Comparison of ENCODE assay signal across 13 cellular contexts in the genomic region with DNA sequence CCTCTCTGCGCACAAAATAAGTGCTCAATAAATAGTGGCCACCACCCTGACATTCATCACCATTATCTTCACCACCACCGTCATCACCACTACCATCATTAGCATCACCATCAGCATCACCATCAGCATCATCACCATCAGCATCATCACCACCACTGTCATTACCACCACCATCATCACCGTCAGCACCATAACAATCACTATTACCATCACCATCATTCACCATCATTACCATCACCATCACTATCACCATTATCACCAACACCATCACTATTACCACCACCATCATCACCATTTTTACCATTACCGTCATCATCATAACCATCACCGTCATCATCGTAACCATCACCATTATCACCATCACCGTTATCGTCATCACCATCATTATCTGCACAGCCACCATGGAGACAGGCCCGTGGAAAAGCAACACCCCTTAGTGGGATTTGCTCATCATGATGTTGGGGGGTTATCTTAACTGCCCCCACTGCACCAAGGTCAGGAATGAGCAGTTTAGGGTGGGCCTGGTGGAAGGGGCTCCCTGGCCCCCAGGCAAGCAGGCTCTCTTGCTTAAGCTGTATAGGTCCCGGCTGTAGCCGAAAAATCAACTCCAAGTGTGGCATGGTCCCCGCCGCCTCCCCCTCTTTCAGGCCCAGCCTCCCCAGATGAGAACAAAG. TPM values are rescaled to one million over a fixed set of nuclear protein-coding genes. Genes with fewer than 3 reads are reported as not detected.
A peak's percentile ranks its signal among the peaks of the same experiment; 100 is the strongest.
DNase-seq lines count a peak whose midpoint lies in the region; ATAC-seq, FAIRE-seq and TF ChIP-seq lines count a peak whose summit lies in the region.
"Had no signal": no experiment of that assay in that cellular context is flagged by ENCODE, and none has a peak within 500 bp of the region (broad histone marks: within the 10 kb centered on the region; RNA-seq: fewer than 3 reads in every experiment).

No MANE protein-coding gene starts in this region.

- WGBS in K562 (ENCODE audit: insufficient coverage, low coverage, missing lambda C conversion rate) = 74% methylated on average over 13 of the region's 13 CpGs

- H3K27me3 ChIP-seq in CD8-positive, alpha-beta memory T cell (ENCODE audit: insufficient read depth, low read length, poor library complexity, severe bottlenecking) = no peaks in the 10 kb centered on the region
- H3K27me3 ChIP-seq in Karpas-422 (ENCODE audit: low read length) (no peaks in the 10 kb centered on the region), K562 (ENCODE audit: control insufficient read depth in 2 of 2, insufficient read depth in 2 of 2, low read length in 2 of 2) (no peaks in the 10 kb centered on the region), neuron (ENCODE audit: insufficient read depth, low read length) (no peaks in the 10 kb centered on the region)
- H3K27me3 ChIP-seq: adrenal gland had no signal

- H4K20me1 ChIP-seq in Karpas-422 (ENCODE audit: insufficient read depth, low read depth, low read length) = no peaks in the 10 kb centered on the region
- no peaks in the 10 kb centered on the region; the same call in 1 of the 2 replicates for H4K20me1 ChIP-seq in K562 (replicated peaks; ENCODE audit: control insufficient read depth, insufficient read depth, low read length)

- in situ Hi-C loops in K562 (cut with MboI) = no loop called here

- peaks cover 96% of the 10 kb centered on the region for H3K4me1 ChIP-seq in CD8-positive, alpha-beta memory T cell (ENCODE audit: insufficient read depth, low read length)
- H3K4me1 ChIP-seq in Karpas-422 (ENCODE audit: low read length) (peaks cover 99% of the 10 kb centered on the region), K562 (replicated peaks in 1 of 2; ENCODE audit: control insufficient read depth in 2 of 2, insufficient read depth in 2 of 2, low read length in 2 of 2) (peaks cover 0 to 17% of the 10 kb centered on the region in 2 experiments; a peak in 2 of 5 replicates), neuron (ENCODE audit: insufficient read depth, low read length) (peaks cover 20% of the 10 kb centered on the region)

- H3K36me3 Mint-ChIP-seq in CD8-positive, alpha-beta memory T cell = peaks cover 20 to 93% (median 29%) of the 10 kb centered on the region in 3 donors

- H3K27ac ChIP-seq in CD8-positive, alpha-beta memory T cell (ENCODE audit: low read depth, low read length) = peak overlapping the region; percentile 81
- peak overlapping the region; percentile 97 for H3K27ac ChIP-seq in Karpas-422 (ENCODE audit: low read length)
- no peak overlapping the region for H3K27ac ChIP-seq in K562 (ENCODE audit: extremely low read depth, low read depth, low read length)

- intact Hi-C loops in K562 (cut with micrococcal nuclease) = no loop called here

- no peak for TF ChIP-seq CTCF in K562 (IDR thresholded peaks at IDR 0.05 in 2 of 3, conservative IDR thresholded peaks at IDR 0.05 in 1 of 3; ENCODE audit: insufficient read depth in 2 of 3, low read depth in 1 of 3, low read length in 3 of 3)

- H3K27me3 Mint-ChIP-seq in CD8-positive, alpha-beta memory T cell = peaks cover 0 to 3% of the 10 kb centered on the region in 2 donors

- H3K9me3 Mint-ChIP-seq in CD8-positive, alpha-beta memory T cell = no peaks in the 10 kb centered on the region

- no peak for FAIRE-seq in K562 (lab: Jason Lieb, UNC)
- FAIRE-seq: endothelial cell of umbilical vein had no signal

- H3K4me1 Mint-ChIP-seq in CD8-positive, alpha-beta memory T cell = peaks cover 92 to 100% (median 97%) of the 10 kb centered on the region in 3 donors

- no peak overlapping the region for H3K4me3 ChIP-seq in CD8-positive, alpha-beta memory T cell (ENCODE audit: low read length)
- no peak overlapping the region for H3K4me3 ChIP-seq in Karpas-422 (ENCODE audit: low read length)
- no peak overlapping the region for H3K4me3 ChIP-seq in K562
- no peak overlapping the region for H3K4me3 ChIP-seq in neuron (ENCODE audit: low read length)
- H3K4me3 ChIP-seq: adrenal gland, smooth muscle cell had no signal

- H3K9me3 ChIP-seq in CD8-positive, alpha-beta memory T cell (ENCODE audit: low read length) = no peaks in the 10 kb centered on the region
- H3K9me3 ChIP-seq in Karpas-422 (ENCODE audit: low read length) (no peaks in the 10 kb centered on the region), K562 (replicated peaks; ENCODE audit: control insufficient read depth, insufficient read depth, low read depth, low read length) (no peaks in the 10 kb centered on the region), neuron (ENCODE audit: low read length) (no peaks in the 10 kb centered on the region)
- H3K9me3 ChIP-seq: adrenal gland had no signal

- no peak for TF ChIP-seq EP300 in K562 (IDR thresholded peaks at IDR 0.05; ENCODE audit: low read length)

- ATAC-seq in K562 = no peak
- no peak for ATAC-seq in GM18870 (IDR thresholded peaks at IDR 0.05; ENCODE audit: unreplicated experiment)

- CTCF ChIA-PET in CD8-positive, alpha-beta memory T cell (lab: Charles Lee) = interaction anchor here (0.9 to 15.5 kb wide), 4 partner anchors 13 to 538 kb away, joined by 3 to 245 read pairs (median 4); a partner anchor contains a TSS
- CTCF ChIA-PET in K562 (lab: Yijun Ruan, JAX; ENCODE audit: low intra/inter-chr PET ratio) = interaction anchor here (0.6 kb wide), 1 partner anchor 1429 kb away, joined by 3 read pairs; no protein-coding TSS in a partner anchor

- H3K4me3 Mint-ChIP-seq in CD8-positive, alpha-beta memory T cell = peak overlapping the region; percentile 9 to 87 (median 31)

- no peak for TF ChIP-seq POLR2A in K562 (conservative IDR thresholded peaks at IDR 0.05)

- H3K4me2 ChIP-seq in Karpas-422 (ENCODE audit: low read depth, low read length, poor library complexity, severe bottlenecking) (no peak overlapping the region), K562 (ENCODE audit: insufficient read depth, low read length) (no peak overlapping the region)
- H3K4me2 ChIP-seq: smooth muscle cell had no signal

- POLR2A ChIA-PET in CD8-positive, alpha-beta memory T cell (lab: Charles Lee) = interaction anchor here (0.9 to 14.5 kb wide), 2 partner anchors 17 to 26 kb away, joined by 3 to 341 read pairs; a partner anchor contains a TSS
- POLR2A ChIA-PET in K562 (lab: Yijun Ruan, JAX) = interaction anchor here (0.6 to 0.7 kb wide), 2 partner anchors 12 to 17 kb away, joined by 4 to 5 read pairs; no protein-coding TSS in a partner anchor

- H3K79me2 ChIP-seq in Karpas-422 (ENCODE audit: low read length) (peaks cover 41% of the 10 kb centered on the region), K562 (ENCODE audit: control insufficient read depth, insufficient read depth, low read length) (no peaks in the 10 kb centered on the region)

- H3K9me1 ChIP-seq in K562 (ENCODE audit: control insufficient read depth, insufficient read depth, low read length) = no peaks in the 10 kb centered on the region

- 0 out of 2 replicates have a peak overlapping the region, but pooled peaks have one; percentile 9 for H3K9ac ChIP-seq in Karpas-422 (ENCODE audit: low read length)
- H3K9ac ChIP-seq in K562 (ENCODE audit: insufficient read depth in 1 of 2, low read depth in 2 of 2, low read length in 2 of 2) = no peak overlapping the region

- no TSS peak for BruUV-seq in K562 (replicated peaks; lab: Mats Ljungman, UMichigan)

- no peaks in the 10 kb centered on the region for H3K9me2 ChIP-seq in Karpas-422 (replicated peaks; ENCODE audit: insufficient read depth, low read length)

- peak overlapping the region; percentile 81 to 97 (median 93) for H3K27ac Mint-ChIP-seq in CD8-positive, alpha-beta memory T cell

- TF ChIP-seq RAD21 in K562 (CRISPR knock-in tag; conservative IDR thresholded peaks at IDR 0.05 in 1 of 2, IDR thresholded peaks at IDR 0.05 in 1 of 2) = no peak

- peak in 3 of 5 donors; percentile 40 to 80 (median 67) for DNase-seq in CD8-positive, alpha-beta memory T cell
- no peak for DNase-seq in Karpas-422
- DNase-seq in K562 (ENCODE audit: extremely low read depth in 1 of 4, low spot score in 3 of 4) = no peak
- no peak for DNase-seq in activated CD4-positive, CD25-positive, alpha-beta regulatory T cell (lab: John Stamatoyannopoulos, UW)
- no peak for DNase-seq in NCI-H1092 (lab: John Stamatoyannopoulos, UW)
- no peak for DNase-seq in HT-29 (ENCODE audit: low spot score)
- DNase-seq: NCI-H2081, OCI-M1 had no signal

- peaks cover 49% of the 10 kb centered on the region for H3K36me3 ChIP-seq in CD8-positive, alpha-beta memory T cell (ENCODE audit: insufficient read depth, low read length)
- H3K36me3 ChIP-seq in Karpas-422 (ENCODE audit: insufficient read depth, low read length) (peaks cover 44% of the 10 kb centered on the region), K562 (ENCODE audit: control insufficient read depth, insufficient read depth, low read length) (no peaks in the 10 kb centered on the region), neuron (ENCODE audit: insufficient read depth, low read length) (peaks cover 4% of the 10 kb centered on the region)

- no peak overlapping the region for H2AFZ ChIP-seq in Karpas-422 (ENCODE audit: low read length)
- H2AFZ ChIP-seq in K562 (ENCODE audit: low read depth, low read length) = no peak overlapping the region
- H2AFZ ChIP-seq in neuron (ENCODE audit: low read depth, low read length) = peak overlapping the region; percentile 42

RNA-seq across cellular contexts. Expression of a gene that starts 18.1 kb away (rescaled TPM):
- 100 to 1,000 TPM; 126 TPM for total RNA-seq in CD8-positive, alpha-beta memory T cell
- polyA plus RNA-seq in CD8-positive, alpha-beta memory T cell = 45.6 TPM
- total RNA-seq in Karpas-422 (2014; rRNA removed; shearing (Covaris generic); ENCODE audit: low replicate concordance) = 77.9 and 122 TPM in 2 replicates
- total RNA-seq in K562 (2011; cell fraction: chromatin; rRNA removed; ENCODE audit: low replicate concordance) = 30.2 and 45.5 TPM in 2 replicates
- total RNA-seq in K562 (2011; cell fraction: nucleolus; rRNA removed) = 25.4 and 26.7 TPM in 2 replicates
- total RNA-seq in K562 (2011; cell fraction: nucleoplasm; rRNA removed) = 26.6 and 27.0 TPM in 2 replicates
- total RNA-seq in K562 (2014; rRNA removed) (5.3 and 8.1 TPM in 2 replicates), K562 (2014; rRNA removed; fragmentation: Illumina TruSeq; extraction: Trizol) (3.7 and 3.9 TPM in 2 replicates), K562 (2015; rRNA removed; fragmentation: Illumina TruSeq; extraction: Trizol) (2.6 and 2.7 TPM in 2 replicates), K562 (2021) (16.9 and 20.5 TPM in 2 replicates)
- polyA plus RNA-seq in K562 (2011; rRNA removed) (1.4 and 3.4 TPM in 2 replicates), K562 (2014; fragmentation: Illumina TruSeq; extraction: Trizol) (11.1 and 14.0 TPM in 2 replicates), K562 (2014; fragmentation: Nextera tagmentation; extraction: Ambion mirVana) (under 1 TPM; 0.29 to 0.37 TPM), K562 (2014; rRNA removed) (6.5 and 6.7 TPM in 2 replicates)
- 2.0 and 2.3 TPM in 2 replicates for polyA plus RNA-seq in K562 (2011; cell fraction: cytosol; rRNA removed)
- polyA plus RNA-seq in K562 (2011; cell fraction: nucleus; rRNA removed) = 8.0 and 8.2 TPM in 2 replicates
- 5.2 and 92.5 TPM in 2 replicates for polyA plus RNA-seq in K562 (2012)
- polyA minus RNA-seq in K562 (2011; rRNA and poly(A)+ RNA removed) = 3.1 and 3.8 TPM in 2 replicates
- 1.9 and 4.6 TPM in 2 replicates for polyA minus RNA-seq in K562 (2011; cell fraction: cytosol; rRNA and poly(A)+ RNA removed)
- 6.1 and 8.6 TPM in 2 replicates for polyA minus RNA-seq in K562 (2011; cell fraction: nucleus; rRNA and poly(A)+ RNA removed)
- 6.1 and 7.8 TPM in 2 replicates for total RNA-seq in HT-29 (2014; rRNA removed; shearing (Covaris generic))

RNA-seq across cellular contexts. Expression of a gene that starts 40.0 kb away (rescaled TPM):
- total RNA-seq in CD8-positive, alpha-beta memory T cell = not detected
- polyA plus RNA-seq in CD8-positive, alpha-beta memory T cell = not detected
- not detected in 2 replicates for total RNA-seq in Karpas-422 (2014; rRNA removed; shearing (Covaris generic); ENCODE audit: low replicate concordance)
- total RNA-seq in K562 (2011; cell fraction: chromatin; rRNA removed; ENCODE audit: low replicate concordance) = not detected in 2 replicates
- not detected in 2 replicates for total RNA-seq in K562 (2011; cell fraction: nucleolus; rRNA removed)
- total RNA-seq in K562 (2011; cell fraction: nucleoplasm; rRNA removed) = not detected in 2 replicates
- total RNA-seq in K562 (2014; rRNA removed) = not detected in 2 replicates
- not detected in 2 replicates for total RNA-seq in K562 (2014; rRNA removed; fragmentation: Illumina TruSeq; extraction: Trizol)
- not detected in 2 replicates for total RNA-seq in K562 (2015; rRNA removed; fragmentation: Illumina TruSeq; extraction: Trizol)
- 0.98 and 1.5 TPM in 2 replicates for total RNA-seq in K562 (2021)
- polyA plus RNA-seq in K562 (2011; rRNA removed) = not detected in 2 replicates
- not detected in 2 replicates for polyA plus RNA-seq in K562 (2011; cell fraction: cytosol; rRNA removed)
- polyA plus RNA-seq in K562 (2011; cell fraction: nucleus; rRNA removed) = not detected in 2 replicates
- polyA plus RNA-seq in K562 (2012) = not detected in 2 replicates
- not detected in 2 replicates for polyA plus RNA-seq in K562 (2014; fragmentation: Illumina TruSeq; extraction: Trizol)
- polyA plus RNA-seq in K562 (2014; fragmentation: Nextera tagmentation; extraction: Ambion mirVana) = not detected
- not detected in 2 replicates for polyA plus RNA-seq in K562 (2014; rRNA removed)
- polyA minus RNA-seq in K562 (2011; rRNA and poly(A)+ RNA removed) = not detected in 2 replicates
- 2.5 TPM in 1 of 2 replicates, not detected in the other for polyA minus RNA-seq in K562 (2011; cell fraction: cytosol; rRNA and poly(A)+ RNA removed)
- polyA minus RNA-seq in K562 (2011; cell fraction: nucleus; rRNA and poly(A)+ RNA removed) = not detected in 2 replicates
- total RNA-seq in HT-29 (2014; rRNA removed; shearing (Covaris generic)) = not detected in 2 replicates
- total RNA-seq: endothelial cell of umbilical vein, smooth muscle cell had no signal
- polyA plus RNA-seq: endothelial cell of umbilical vein, smooth muscle cell had no signal

RNA-seq across cellular contexts. Expression of a gene that starts 46.8 kb away (rescaled TPM):
- total RNA-seq in CD8-positive, alpha-beta memory T cell = not detected
- polyA plus RNA-seq in CD8-positive, alpha-beta memory T cell = not detected
- total RNA-seq in Karpas-422 (2014; rRNA removed; shearing (Covaris generic); ENCODE audit: low replicate concordance) = not detected in 2 replicates
- total RNA-seq in K562 (2011; cell fraction: chromatin; rRNA removed; ENCODE audit: low replicate concordance) = not detected in 2 replicates
- not detected in 2 replicates for total RNA-seq in K562 (2011; cell fraction: nucleolus; rRNA removed)
- total RNA-seq in K562 (2011; cell fraction: nucleoplasm; rRNA removed) = not detected in 2 replicates
- total RNA-seq in K562 (2014; rRNA removed) (not detected in 2 replicates), K562 (2014; rRNA removed; fragmentation: Illumina TruSeq; extraction: Trizol) (not detected in 2 replicates), K562 (2015; rRNA removed; fragmentation: Illumina TruSeq; extraction: Trizol) (not detected in 2 replicates), K562 (2021) (2.9 and 3.4 TPM in 2 replicates)
- polyA plus RNA-seq in K562 (2011; rRNA removed) (not detected in 2 replicates), K562 (2014; fragmentation: Illumina TruSeq; extraction: Trizol) (not detected in 2 replicates), K562 (2014; fragmentation: Nextera tagmentation; extraction: Ambion mirVana) (not detected), K562 (2014; rRNA removed) (not detected in 2 replicates)
- not detected in 2 replicates for polyA plus RNA-seq in K562 (2011; cell fraction: cytosol; rRNA removed)
- polyA plus RNA-seq in K562 (2011; cell fraction: nucleus; rRNA removed) = not detected in 2 replicates
- polyA plus RNA-seq in K562 (2012) = not detected in 2 replicates
- polyA minus RNA-seq in K562 (2011; rRNA and poly(A)+ RNA removed) = not detected in 2 replicates
- not detected in 2 replicates for polyA minus RNA-seq in K562 (2011; cell fraction: cytosol; rRNA and poly(A)+ RNA removed)
- not detected in 2 replicates for polyA minus RNA-seq in K562 (2011; cell fraction: nucleus; rRNA and poly(A)+ RNA removed)
- not detected in 2 replicates for total RNA-seq in HT-29 (2014; rRNA removed; shearing (Covaris generic))
- total RNA-seq: endothelial cell of umbilical vein, smooth muscle cell had no signal
- polyA plus RNA-seq: endothelial cell of umbilical vein had no signal

Comparison
In these comparisons a context has a peak if more than half of its experiments do, and no peak if none do; other contexts are left out.
1. DNase-seq: peak in CD8-positive, alpha-beta memory T cell (3 of 5); none in Karpas-422 (single experiment), K562 (0 of 4), activated CD4-positive, CD25-positive, alpha-beta regulatory T cell (0 of 4), NCI-H1092 (single experiment) and HT-29 (single experiment).